Comparison of ENCODE assay signal across 16 cellular contexts in the genomic region with DNA sequence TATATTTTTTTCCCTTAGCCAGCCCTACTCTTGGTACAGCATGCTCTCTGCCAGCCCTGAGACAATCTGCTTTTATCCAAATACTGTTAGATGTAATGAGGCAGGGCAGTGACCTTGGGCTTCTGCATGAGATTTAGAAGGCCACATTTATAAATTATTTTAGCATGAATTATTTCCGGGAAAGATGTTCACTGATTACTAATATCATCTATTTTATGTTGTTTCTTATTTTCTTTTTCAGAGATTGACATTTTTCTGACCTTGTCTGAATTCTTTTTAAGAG. TPM values are rescaled to one million over a fixed set of nuclear protein-coding genes. Genes with fewer than 3 reads are reported as not detected.
DNase-seq lines count a peak whose midpoint lies in the region; ATAC-seq and TF ChIP-seq lines count a peak whose summit lies in the region.
"Had no signal": no experiment of that assay in that cellular context is flagged by ENCODE, and none has a peak within 500 bp of the region (broad histone marks: within the 10 kb centered on the region; RNA-seq: fewer than 3 reads in every experiment).

No MANE protein-coding gene starts in this region.

- BruUV-seq in PC-9 (replicated peaks; lab: Mats Ljungman, UMichigan): no TSS peak

- H3K79me2 ChIP-seq in SK-N-SH (ENCODE audit: insufficient read depth): peaks cover 64% of the 10 kb centered on the region
- H3K79me2 ChIP-seq in PC-9 (ENCODE audit: low read depth): no peaks in the 10 kb centered on the region

- no peak for ATAC-seq in naive thymus-derived CD4-positive, alpha-beta T cell
- no peak for ATAC-seq in thoracic aorta (ENCODE audit: insufficient number of reproducible peaks, low FRiP score, low read depth)
- ATAC-seq: activated CD8-positive, alpha-beta T cell treated with anti-CD3 and anti-CD28 coated beads for 36 hours; stimulated activated naive CD8-positive, alpha-beta T cell treated with anti-CD3 and anti-CD28 coated beads, Interleukin-15, Interleukin-2, amounts not matched to agents 100 U/mL and 50 U/mL, for 24 hours had no signal

- peak overlapping the region in 1 of 2 experiments; percentile 18; a peak in 1 of 4 replicates for H3K4me3 ChIP-seq in SK-N-SH (ENCODE audit: low read depth in 2 of 2, low read length in 1 of 2)
- H3K4me3 ChIP-seq in coronary artery: peak overlapping the region; percentile 29
- no peak overlapping the region for H3K4me3 ChIP-seq in naive thymus-derived CD4-positive, alpha-beta T cell (ENCODE audit: low read length)
- peak overlapping the region; percentile 19 for H3K4me3 ChIP-seq in thoracic aorta
- H3K4me3 ChIP-seq in PC-9: no peak overlapping the region

- peaks cover 34 to 41% of the 10 kb centered on the region in 2 experiments for H3K4me1 ChIP-seq in SK-N-SH (ENCODE audit: control insufficient read depth in 1 of 2, insufficient read depth in 2 of 2, low read depth in 1 of 2, low read length in 1 of 2)
- H3K4me1 ChIP-seq in naive thymus-derived CD4-positive, alpha-beta T cell (ENCODE audit: control insufficient read depth in 2 of 2, insufficient read depth in 2 of 2, low read length in 2 of 2): peaks cover 0 to 45% of the 10 kb centered on the region in 2 donors
- peaks cover 18 to 44% of the 10 kb centered on the region in 2 donors for H3K4me1 ChIP-seq in thoracic aorta (ENCODE audit: control insufficient read depth in 1 of 2, low read depth in 2 of 2)
- H3K4me1 ChIP-seq in PC-9 (replicated peaks; ENCODE audit: insufficient read depth): no peaks in the 10 kb centered on the region

- TF ChIP-seq CTCF in SK-N-SH (IDR thresholded peaks at IDR 0.05) (no peak), coronary artery (IDR thresholded peaks at IDR 0.05) (no peak), thoracic aorta (IDR thresholded peaks at IDR 0.05) (no peak), PC-9 (conservative IDR thresholded peaks at IDR 0.05) (no peak)

- H3K27ac Mint-ChIP-seq in naive thymus-derived CD4-positive, alpha-beta T cell: peak overlapping the region in 6 of 9 donors; percentile 20 to 83 (median 52)
- H3K27ac Mint-ChIP-seq: activated CD8-positive, alpha-beta T cell treated with anti-CD3 and anti-CD28 coated beads for 36 hours had no signal

- peak overlapping the region in 1 of 10 donors; percentile 54 for H3K4me3 Mint-ChIP-seq in naive thymus-derived CD4-positive, alpha-beta T cell
- H3K4me3 Mint-ChIP-seq: activated CD8-positive, alpha-beta T cell treated with anti-CD3 and anti-CD28 coated beads for 36 hours had no signal

- no peaks in the 10 kb centered on the region for H3K9me3 Mint-ChIP-seq in naive thymus-derived CD4-positive, alpha-beta T cell
- H3K9me3 Mint-ChIP-seq: activated CD8-positive, alpha-beta T cell treated with anti-CD3 and anti-CD28 coated beads for 36 hours had no signal

- CTCF ChIA-PET in SK-N-SH (lab: Yijun Ruan, JAX): no interaction called here
- CTCF ChIA-PET in naive thymus-derived CD4-positive, alpha-beta T cell (lab: Charles Lee): no interaction called here
- CTCF ChIA-PET in PC-9 (lab: Charles Lee): no interaction called here

- no peaks in the 10 kb centered on the region for H3K27me3 ChIP-seq in SK-N-SH (ENCODE audit: insufficient read depth)
- no peaks in the 10 kb centered on the region for H3K27me3 ChIP-seq in naive thymus-derived CD4-positive, alpha-beta T cell (ENCODE audit: control insufficient read depth in 2 of 2, insufficient read depth in 2 of 2, low read length in 2 of 2)
- H3K27me3 ChIP-seq in thoracic aorta (replicated peaks; ENCODE audit: insufficient read depth): no peaks in the 10 kb centered on the region
- no peaks in the 10 kb centered on the region for H3K27me3 ChIP-seq in PC-9 (ENCODE audit: insufficient read depth, low read depth)

- intact Hi-C loops in naive thymus-derived CD4-positive, alpha-beta T cell (cut with micrococcal nuclease): loop anchor here in 1 of 2 donors (1.0 kb wide), 1 partner anchor 8 kb away; no protein-coding TSS in a partner anchor
- intact Hi-C loops in PC-9 (cut with micrococcal nuclease; ENCODE audit: unreplicated experiment): no loop called here

- POLR2A ChIA-PET in SK-N-SH (lab: Yijun Ruan, JAX): no interaction called here
- POLR2A ChIA-PET in naive thymus-derived CD4-positive, alpha-beta T cell (lab: Charles Lee): interaction anchor here (0.6 to 1.5 kb wide), 3 partner anchors 9 to 1382 kb away, joined by 3 to 4 read pairs (median 3); no protein-coding TSS in a partner anchor
- POLR2A ChIA-PET in PC-9 (lab: Charles Lee; ENCODE audit: unreplicated experiment): no interaction called here

- H3K9me3 ChIP-seq in SK-N-SH (no peaks in the 10 kb centered on the region), thoracic aorta (no peaks in the 10 kb centered on the region), PC-9 (ENCODE audit: insufficient read depth, low read depth) (no peaks in the 10 kb centered on the region)
- no peaks in the 10 kb centered on the region for H3K9me3 ChIP-seq in naive thymus-derived CD4-positive, alpha-beta T cell (ENCODE audit: control insufficient read depth in 2 of 3, low read length in 3 of 3)

- no peaks in the 10 kb centered on the region for H3K9me2 ChIP-seq in SK-N-SH
- no peaks in the 10 kb centered on the region for H3K9me2 ChIP-seq in PC-9 (ENCODE audit: insufficient read depth)

- peaks cover 8 to 31% (median 24%) of the 10 kb centered on the region in 5 donors for H3K36me3 Mint-ChIP-seq in naive thymus-derived CD4-positive, alpha-beta T cell

- H2AFZ ChIP-seq in SK-N-SH (ENCODE audit: low read depth) (no peak overlapping the region), PC-9 (no peak overlapping the region)

- H3F3A ChIP-seq in SK-N-SH (replicated peaks; ENCODE audit: insufficient read depth) (peaks cover 44% of the 10 kb centered on the region), PC-9 (ENCODE audit: insufficient read depth, low read depth) (no peaks in the 10 kb centered on the region)

- TF ChIP-seq EP300 in SK-N-SH (IDR thresholded peaks at IDR 0.05; ENCODE audit: borderline replicate concordance in 1 of 2, low read depth in 1 of 2, low read length in 1 of 2): no peak

- H3K36me3 ChIP-seq in SK-N-SH (replicated peaks in 1 of 2; ENCODE audit: control insufficient read depth in 1 of 2, insufficient read depth in 2 of 2, low read length in 1 of 2): peaks cover 0 to 5% of the 10 kb centered on the region in 2 experiments
- peaks cover 0 to 30% (median 7%) of the 10 kb centered on the region in 3 experiments for H3K36me3 ChIP-seq in naive thymus-derived CD4-positive, alpha-beta T cell (ENCODE audit: control insufficient read depth in 2 of 3, insufficient read depth in 3 of 3, low read length in 3 of 3)
- no peaks in the 10 kb centered on the region for H3K36me3 ChIP-seq in thoracic aorta
- H3K36me3 ChIP-seq in PC-9 (ENCODE audit: low read depth): 0 out of 2 replicates have a peak, but pooled peaks cover 3% of the 10 kb centered on the region

- H3K27ac ChIP-seq in SK-N-SH (ENCODE audit: low read depth in 2 of 2, low read length in 1 of 2) (peak overlapping the region; percentile 79 to 98; a peak in 3 of 4 replicates), coronary artery (peak overlapping the region; percentile 78 to 79), thoracic aorta (peak overlapping the region; percentile 79 to 87), PC-9 (no peak overlapping the region)
- H3K27ac ChIP-seq in naive thymus-derived CD4-positive, alpha-beta T cell (ENCODE audit: low read depth, low read length): no peak overlapping the region
- H3K27ac ChIP-seq: RWPE1 had no signal

- H3K4me2 ChIP-seq in SK-N-SH (peak overlapping the region; percentile 54), PC-9 (no peak overlapping the region)

- DNase-seq in SK-N-SH: no peak
- DNase-seq in coronary artery (ENCODE audit: low spot score): no peak
- no peak for DNase-seq in naive thymus-derived CD4-positive, alpha-beta T cell
- DNase-seq in thoracic aorta (ENCODE audit: low spot score): no peak
- no peak for DNase-seq in COLO668 (lab: John Stamatoyannopoulos, UW; ENCODE audit: unreplicated experiment)
- no peak for DNase-seq in glomerular visceral epithelial cell (ENCODE audit: extremely low spot score)
- no peak for DNase-seq in RPMI8226
- no peak for DNase-seq in PC-9
- DNase-seq: activated CD8-positive, alpha-beta T cell treated with anti-CD3 and anti-CD28 coated beads for 36 hours; activated naive CD4-positive, alpha-beta T cell treated with Interleukin-2 at 50 U/mL for 16 hours; kidney; NCI-H146; NCI-H524 treated with DMSO at 0.1 percent for 48 hours; stimulated activated CD4-positive, alpha-beta T cell treated with anti-CD3 and anti-CD28 coated beads, Interleukin-4, amount 100 ng/mL, for 4 hours; stimulated activated naive CD8-positive, alpha-beta T cell treated with anti-CD3 and anti-CD28 coated beads, Interleukin-15, Interleukin-2, amounts not matched to agents 100 U/mL and 50 U/mL, for 24 hours had no signal

- H3K4me1 Mint-ChIP-seq in naive thymus-derived CD4-positive, alpha-beta T cell: peaks cover 41 to 80% (median 74%) of the 10 kb centered on the region in 7 donors

- TF ChIP-seq RAD21 in SK-N-SH (IDR thresholded peaks at IDR 0.05; ENCODE audit: low read length): no peak

- H3K9ac ChIP-seq in SK-N-SH: peak overlapping the region; percentile 69

- 66% methylated on average over 1 of the region's 1 CpG for WGBS in SK-N-SH (ENCODE audit: low lambda C conversion rate)

- no peaks in the 10 kb centered on the region for H4K20me1 ChIP-seq in SK-N-SH (ENCODE audit: insufficient read depth)
- no peaks in the 10 kb centered on the region for H4K20me1 ChIP-seq in PC-9 (ENCODE audit: insufficient read depth)

- H3K27me3 Mint-ChIP-seq in naive thymus-derived CD4-positive, alpha-beta T cell: no peaks in the 10 kb centered on the region
- H3K27me3 Mint-ChIP-seq: activated CD8-positive, alpha-beta T cell treated with anti-CD3 and anti-CD28 coated beads for 36 hours had no signal

RNA-seq across cellular contexts. Expression of a gene that starts 23.1 kb away (rescaled TPM):
- polyA plus RNA-seq in SK-N-SH (2012; rRNA removed): 16.7 TPM in 2 replicates
- 9.5 and 12.3 TPM in 2 replicates for polyA plus RNA-seq in SK-N-SH (2012; cell fraction: cytosol; rRNA removed)
- 31.4 and 40.2 TPM in 2 replicates for polyA plus RNA-seq in SK-N-SH (2012; cell fraction: nucleus; rRNA removed)
- total RNA-seq in naive thymus-derived CD4-positive, alpha-beta T cell: 100 to 1,000 TPM; 104 to 132 (median 109) TPM
- polyA plus RNA-seq in naive thymus-derived CD4-positive, alpha-beta T cell: 10 to 100 TPM; 40.5 to 70.2 TPM
- 10 to 100 TPM; 73.2 to 89.8 TPM for total RNA-seq in thoracic aorta
- total RNA-seq in PC-9 (2021): 18.6 and 22.4 TPM in 2 replicates

Comparison
In these comparisons a context has a peak if more than half of its experiments do, and no peak if none do; other contexts are left out.
1. H3K27ac ChIP-seq: peak in SK-N-SH (2 of 2), coronary artery (2 of 2) and thoracic aorta (2 of 2); none in naive thymus-derived CD4-positive, alpha-beta T cell (single experiment) and PC-9 (single experiment).
2. H3K4me3 ChIP-seq: peak in coronary artery (single experiment) and thoracic aorta (single experiment); none in naive thymus-derived CD4-positive, alpha-beta T cell (single experiment) and PC-9 (single experiment).